ENCODE assay signal across 22 cellular contexts in genomic region chr2:177530513-177531039, GRCh38.
DNase-seq lines count a peak whose midpoint lies in the region; ATAC-seq, FAIRE-seq and TF ChIP-seq lines count a peak whose summit lies in the region.
"Had no signal": no experiment of that assay in that cellular context is flagged by ENCODE, and none has a peak within 500 bp of the region (broad histone marks: within the 10 kb centered on the region; RNA-seq: fewer than 3 reads in every experiment).

No MANE protein-coding gene starts in this region.

- DNase-seq in HepG2 (ENCODE audit: low spot score), result no peak
- no peak for DNase-seq in right lobe of liver
- peak; percentile 89 for DNase-seq in NCI-H446 treated with DMSO at 0.1 percent for 48 hours (lab: John Stamatoyannopoulos, UW)
- DNase-seq in erythroblast (lab: John Stamatoyannopoulos, UW), result peak; percentile 19 to 62
- no peak for DNase-seq in smooth muscle cell (lab: John Stamatoyannopoulos, UW; ENCODE audit: unreplicated experiment)
- DNase-seq in CD1c-positive myeloid dendritic cell (ENCODE audit: extremely low spot score), result no peak
- no peak for DNase-seq in activated gamma-delta T cell treated with Interleukin-2 at 50 U/mL for 16 hours
- DNase-seq in right cardiac atrium, result no peak
- DNase-seq: activated CD4-positive, alpha-beta T cell treated with anti-CD3 and anti-CD28 coated beads for 36 hours; activated naive CD4-positive, alpha-beta T cell treated with anti-CD3 and anti-CD28 coated beads, Interleukin-2, amount 50 U/mL, for 16 hours; activated T-cell treated with anti-CD3 and anti-CD28 coated beads, Interleukin-2, amount 50 U/mL, for 48 hours; aorta; DMS153; GDM1; naive thymus-derived CD4-positive, alpha-beta T cell; posterior cingulate gyrus; RPMI8226; stimulated activated CD4-positive, alpha-beta T cell treated with anti-CD3 and anti-CD28 coated beads, Interleukin-2, amount 100 ng/mL, for 24 hours; stimulated activated naive CD4-positive, alpha-beta T cell had no signal

- TF ChIP-seq EP300 in HepG2 (IDR thresholded peaks at IDR 0.05; ENCODE audit: low read depth in 2 of 2, low read length in 2 of 2) (no peak), HepG2 (CRISPR knock-in tag; IDR thresholded peaks at IDR 0.05; ENCODE audit: borderline replicate concordance) (no peak)

- no TSS peak for BruUV-seq in HepG2 (replicated peaks; lab: Mats Ljungman, UMichigan)

- TF ChIP-seq CTCF in HepG2 (CRISPR knock-in tag; IDR thresholded peaks at IDR 0.05) (no peak), right lobe of liver (IDR thresholded peaks at IDR 0.05) (no peak), smooth muscle cell (IDR thresholded peaks at IDR 0.05; ENCODE audit: borderline replicate concordance, insufficient read depth, poor library complexity, severe bottlenecking) (no peak)

- H3K79me2 ChIP-seq in HepG2 (ENCODE audit: insufficient read depth, low read length), result no peaks in the 10 kb centered on the region
- no peaks in the 10 kb centered on the region for H3K79me2 ChIP-seq in smooth muscle cell (ENCODE audit: low read depth)

- peaks cover 3 to 22% of the 10 kb centered on the region in 2 experiments; a peak in 3 of 5 replicates for H3K36me3 ChIP-seq in HepG2 (replicated peaks in 1 of 2; ENCODE audit: control insufficient read depth in 1 of 2, insufficient read depth in 2 of 2, low read length in 2 of 2)
- H3K36me3 ChIP-seq in right lobe of liver, result no peaks in the 10 kb centered on the region
- H3K36me3 ChIP-seq in smooth muscle cell (ENCODE audit: low read depth), result no peaks in the 10 kb centered on the region
- H3K36me3 ChIP-seq: thoracic aorta had no signal

- 92% methylated on average over 1 of the region's 1 CpG for WGBS in HepG2 (ENCODE audit: low lambda C conversion rate)
- WGBS in right lobe of liver (ENCODE audit: insufficient coverage, low coverage, low lambda C conversion rate, missing lambda C conversion rate), result 61% methylated on average over 1 of the region's 1 CpG
- 45% methylated on average over 1 of the region's 1 CpG for WGBS in smooth muscle cell (ENCODE audit: low lambda C conversion rate)
- WGBS in right cardiac atrium, result 80% methylated on average over 1 of the region's 1 CpG

- no peaks in the 10 kb centered on the region for H3K4me1 ChIP-seq in HepG2 (ENCODE audit: insufficient read depth, low read length)
- H3K4me1 ChIP-seq in right lobe of liver, result no peaks in the 10 kb centered on the region
- H3K4me1 ChIP-seq in smooth muscle cell (ENCODE audit: low read depth), result no peaks in the 10 kb centered on the region
- H3K4me1 ChIP-seq in right cardiac atrium (ENCODE audit: control insufficient read depth, insufficient read depth, low read length), result no peaks in the 10 kb centered on the region
- H3K4me1 ChIP-seq: A549 had no signal

- no peak for TF ChIP-seq RAD21 in HepG2 (CRISPR knock-in tag; IDR thresholded peaks at IDR 0.05)

- H3K4me2 ChIP-seq in HepG2 (ENCODE audit: low read depth, low read length) (no peak overlapping the region), smooth muscle cell (no peak overlapping the region)
- H3K4me2 ChIP-seq: A549 had no signal

- no peak for FAIRE-seq in HepG2 (lab: Jason Lieb, UNC)
- FAIRE-seq: H54 had no signal

- peaks cover 5% of the 10 kb centered on the region for H3F3A ChIP-seq in smooth muscle cell (ENCODE audit: low read depth)

- H2AFZ ChIP-seq in HepG2 (ENCODE audit: low read length), result no peak overlapping the region
- H2AFZ ChIP-seq in smooth muscle cell (ENCODE audit: low read depth), result no peak overlapping the region

- H3K9ac ChIP-seq in HepG2 (ENCODE audit: insufficient read depth, low read depth, low read length) (no peak overlapping the region), smooth muscle cell (ENCODE audit: low read depth) (no peak overlapping the region)

- H3K9me3 ChIP-seq in HepG2 (ENCODE audit: low read length) (no peaks in the 10 kb centered on the region), right lobe of liver (no peaks in the 10 kb centered on the region), smooth muscle cell (replicated peaks; ENCODE audit: low read depth) (no peaks in the 10 kb centered on the region), right cardiac atrium (ENCODE audit: control insufficient read depth, low read length) (no peaks in the 10 kb centered on the region)
- H3K9me3 ChIP-seq: A549, thoracic aorta had no signal

- no peaks in the 10 kb centered on the region for H4K20me1 ChIP-seq in HepG2 (ENCODE audit: insufficient read depth, low read length)
- no peaks in the 10 kb centered on the region for H4K20me1 ChIP-seq in smooth muscle cell (ENCODE audit: low read depth)

- intact Hi-C loops in HepG2 (cut with micrococcal nuclease; ENCODE audit: unreplicated experiment) (no loop called here), right lobe of liver (cut with DNase I) (no loop called here), right cardiac atrium (cut with DNase I) (no loop called here)

- no peak overlapping the region for H3K27ac ChIP-seq in HepG2 (ENCODE audit: extremely low read length, insufficient read depth, low read length)
- no peak overlapping the region for H3K27ac ChIP-seq in right lobe of liver
- peak overlapping the region; percentile 44 for H3K27ac ChIP-seq in smooth muscle cell (ENCODE audit: low read depth)
- H3K27ac ChIP-seq in right cardiac atrium (ENCODE audit: low read length), result no peak overlapping the region
- H3K27ac ChIP-seq: A549, thoracic aorta had no signal

- ATAC-seq in HepG2, result no peak
- no peak for ATAC-seq in right lobe of liver
- ATAC-seq in right cardiac atrium, result no peak
- ATAC-seq: A549; activated CD4-positive, alpha-beta T cell treated with anti-CD3 and anti-CD28 coated beads for 36 hours; naive thymus-derived CD4-positive, alpha-beta T cell had no signal

- CTCF ChIA-PET in HepG2 (lab: Yijun Ruan, JAX; ENCODE audit: low intra/inter-chr PET ratio, low total read pairs), result no interaction called here

- H3K4me3 ChIP-seq in HepG2 (replicated peaks in 1 of 3; ENCODE audit: insufficient read depth in 1 of 3, low read depth in 2 of 3, low read length in 3 of 3) (no peak overlapping the region), right lobe of liver (no peak overlapping the region), smooth muscle cell (no peak overlapping the region), right cardiac atrium (ENCODE audit: low read length) (no peak overlapping the region)
- H3K4me3 ChIP-seq: A549, thoracic aorta had no signal

- TF ChIP-seq POLR2A in HepG2 (IDR thresholded peaks at IDR 0.05; ENCODE audit: insufficient read depth in 1 of 2, low read depth in 2 of 2, low read length in 2 of 2), result no peak
- TF ChIP-seq POLR2A in right lobe of liver (IDR thresholded peaks at IDR 0.05), result no peak
- no peak for TF ChIP-seq POLR2A in erythroblast (IDR thresholded peaks at IDR 0.05; ENCODE audit: low read length)

- H3K27me3 ChIP-seq in HepG2 (ENCODE audit: control insufficient read depth in 1 of 2, insufficient read depth in 2 of 2, low read length in 2 of 2) (no peaks in the 10 kb centered on the region), right lobe of liver (no peaks in the 10 kb centered on the region), smooth muscle cell (ENCODE audit: low read depth) (no peaks in the 10 kb centered on the region), right cardiac atrium (ENCODE audit: control insufficient read depth, insufficient read depth) (no peaks in the 10 kb centered on the region)

- in situ Hi-C loops in HepG2 (cut with HindIII; ENCODE audit: extremely low pct_ligation_motif_present, low pct_unique_long_range_greater_than_20kb), result no loop called here

- POLR2A ChIA-PET in HepG2 (lab: Yijun Ruan, JAX), result no interaction called here

TF ChIP-seq in HepG2, 621 proteins besides CTCF, POLR2A, EP300 and RAD21:
- TF ChIP-seq RFXAP (CRISPR knock-in tag; IDR thresholded peaks at IDR 0.05; ENCODE audit: borderline replicate concordance), result no peak
- TF ChIP-seq ATF7 (IDR thresholded peaks at IDR 0.05), result no peak
- TF ChIP-seq ATF7 (CRISPR knock-in tag; IDR thresholded peaks at IDR 0.05), result no peak
- peak; percentile 33 for TF ChIP-seq RBM22 (optimal IDR thresholded peaks at IDR 0.05; ENCODE audit: low read length)
- no peak for TF ChIP-seq ZNF275 (CRISPR knock-in tag; IDR thresholded peaks at IDR 0.05; ENCODE audit: borderline replicate concordance)
- no peak for TF ChIP-seq MYC (CRISPR knock-in tag; IDR thresholded peaks at IDR 0.05; ENCODE audit: borderline replicate concordance)
- no peak for TF ChIP-seq SMAD3 (CRISPR knock-in tag; IDR thresholded peaks at IDR 0.05)

Comparison
In these comparisons a context has a peak if more than half of its experiments do, and no peak if none do; other contexts are left out.
1. DNase-seq: peak in NCI-H446 treated with DMSO at 0.1 percent for 48 hours (single experiment) and erythroblast (2 of 2); none in HepG2 (single experiment), right lobe of liver (0 of 3), smooth muscle cell (single experiment), CD1c-positive myeloid dendritic cell (single experiment), activated gamma-delta T cell treated with Interleukin-2 at 50 U/mL for 16 hours (single experiment) and right cardiac atrium (0 of 3).